1 cellular context compared by ENCODE assay signal in genomic region chr10:74825371-74826141, GRCh38.
A peak's percentile ranks its signal among the peaks of the same experiment; 100 is the strongest.
TF ChIP-seq lines count a peak whose summit lies in the region.

No MANE protein-coding gene starts in this region.

TF ChIP-seq in K562, 482 proteins besides CTCF, POLR2A, EP300 and RAD21 (continued from another document and continues in another):
- TF ChIP-seq RBM15 (IDR thresholded peaks at IDR 0.05; ENCODE audit: insufficient read depth, low read length): no peak; the same call in 1 of the 2 replicates
- TF ChIP-seq, protein P1, sequence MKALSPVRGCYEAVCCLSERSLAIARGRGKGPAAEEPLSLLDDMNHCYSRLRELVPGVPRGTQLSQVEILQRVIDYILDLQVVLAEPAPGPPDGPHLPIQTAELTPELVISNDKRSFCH (CRISPR knock-in tag; IDR thresholded peaks at IDR 0.05): no peak
- TF ChIP-seq, protein P1 (tag; IDR thresholded peaks at IDR 0.05): peak; percentile 53; the same call in 1 of the 2 replicates
- TF ChIP-seq ZNF134 (CRISPR knock-in tag; conservative IDR thresholded peaks at IDR 0.05): no peak
- TF ChIP-seq MAZ (CRISPR knock-in tag; conservative IDR thresholded peaks at IDR 0.05 in 1 of 2, IDR thresholded peaks at IDR 0.05 in 1 of 2): peak; percentile 28 to 69
- TF ChIP-seq ZNF212 (CRISPR knock-in tag; IDR thresholded peaks at IDR 0.05): 0 out of 2 replicates have a peak, but pooled peaks have one; percentile 19
- TF ChIP-seq ZSCAN32 (CRISPR knock-in tag; IDR thresholded peaks at IDR 0.05): 0 out of 2 replicates have a peak, but pooled peaks have one; percentile 27
- no peak for TF ChIP-seq HOMEZ (CRISPR knock-in tag; IDR thresholded peaks at IDR 0.05)
- no peak for TF ChIP-seq TCF7 (IDR thresholded peaks at IDR 0.05; ENCODE audit: borderline replicate concordance)
- TF ChIP-seq UBTF (IDR thresholded peaks at IDR 0.05; ENCODE audit: borderline replicate concordance in 1 of 2, low read depth in 2 of 2, low read length in 2 of 2): 0 out of 4 replicates have a peak, but pooled peaks have one; percentile 25 to 72
- no peak for TF ChIP-seq BRCA1 (IDR thresholded peaks at IDR 0.05)
- no peak for TF ChIP-seq BRCA1 (CRISPR knock-in tag; IDR thresholded peaks at IDR 0.05)
- TF ChIP-seq MTA3 (IDR thresholded peaks at IDR 0.05; ENCODE audit: borderline replicate concordance): peak; percentile 19; the same call in 1 of the 2 replicates
- TF ChIP-seq ZNF445 (CRISPR knock-in tag; IDR thresholded peaks at IDR 0.05; ENCODE audit: low read depth): no peak
- TF ChIP-seq LARP7 (IDR thresholded peaks at IDR 0.05): no peak
- peak; percentile 88 for TF ChIP-seq HNRNPK (IDR thresholded peaks at IDR 0.05; ENCODE audit: low read depth, low read length, poor library complexity, severe bottlenecking)
- peak; percentile 89 for TF ChIP-seq NKRF (IDR thresholded peaks at IDR 0.05; ENCODE audit: borderline replicate concordance)
- TF ChIP-seq E2F4 (CRISPR knock-in tag; IDR thresholded peaks at IDR 0.05; ENCODE audit: low read depth): no peak
- 0 out of 2 replicates have a peak, but pooled peaks have one; percentile 19 for TF ChIP-seq ZNF766 (CRISPR knock-in tag; conservative IDR thresholded peaks at IDR 0.05)
- no peak for TF ChIP-seq ESRRA (IDR thresholded peaks at IDR 0.05; ENCODE audit: borderline replicate concordance, low read depth)
- TF ChIP-seq SMARCA5 (IDR thresholded peaks at IDR 0.05): 0 out of 2 replicates have a peak, but pooled peaks have one; percentile 23
- TF ChIP-seq SETDB1 (IDR thresholded peaks at IDR 0.05; ENCODE audit: low read length): no peak
- TF ChIP-seq ZBTB9 (CRISPR knock-in tag; IDR thresholded peaks at IDR 0.05): peak; percentile 67; the same call in 1 of the 2 replicates
- no peak for TF ChIP-seq HIVEP1 (CRISPR knock-in tag; IDR thresholded peaks at IDR 0.05)
- TF ChIP-seq MGA (IDR thresholded peaks at IDR 0.05): peak; percentile 95
- TF ChIP-seq ZNF511 (CRISPR knock-in tag; IDR thresholded peaks at IDR 0.05): peak; percentile 41; the same call in 1 of the 2 replicates
- TF ChIP-seq CBX3 (IDR thresholded peaks at IDR 0.05; ENCODE audit: borderline replicate concordance in 1 of 2, low read length in 2 of 2): no peak
- TF ChIP-seq NR2C2 (CRISPR knock-in tag; IDR thresholded peaks at IDR 0.05): 0 out of 2 replicates have a peak, but pooled peaks have one; percentile 59
- no peak for TF ChIP-seq NR2C2 (tag; IDR thresholded peaks at IDR 0.05)
- no peak for TF ChIP-seq ZNF324 (CRISPR knock-in tag; IDR thresholded peaks at IDR 0.05)
- TF ChIP-seq PRPF4 (IDR thresholded peaks at IDR 0.05; ENCODE audit: insufficient read depth, low read depth, low read length, poor library complexity, severe bottlenecking): peak; percentile 34
- TF ChIP-seq ZFP1 (CRISPR knock-in tag; IDR thresholded peaks at IDR 0.05): no peak
- TF ChIP-seq, protein P2, sequence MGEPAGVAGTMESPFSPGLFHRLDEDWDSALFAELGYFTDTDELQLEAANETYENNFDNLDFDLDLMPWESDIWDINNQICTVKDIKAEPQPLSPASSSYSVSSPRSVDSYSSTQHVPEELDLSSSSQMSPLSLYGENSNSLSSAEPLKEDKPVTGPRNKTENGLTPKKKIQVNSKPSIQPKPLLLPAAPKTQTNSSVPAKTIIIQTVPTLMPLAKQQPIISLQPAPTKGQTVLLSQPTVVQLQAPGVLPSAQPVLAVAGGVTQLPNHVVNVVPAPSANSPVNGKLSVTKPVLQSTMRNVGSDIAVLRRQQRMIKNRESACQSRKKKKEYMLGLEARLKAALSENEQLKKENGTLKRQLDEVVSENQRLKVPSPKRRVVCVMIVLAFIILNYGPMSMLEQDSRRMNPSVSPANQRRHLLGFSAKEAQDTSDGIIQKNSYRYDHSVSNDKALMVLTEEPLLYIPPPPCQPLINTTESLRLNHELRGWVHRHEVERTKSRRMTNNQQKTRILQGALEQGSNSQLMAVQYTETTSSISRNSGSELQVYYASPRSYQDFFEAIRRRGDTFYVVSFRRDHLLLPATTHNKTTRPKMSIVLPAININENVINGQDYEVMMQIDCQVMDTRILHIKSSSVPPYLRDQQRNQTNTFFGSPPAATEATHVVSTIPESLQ (CRISPR knock-in tag; IDR thresholded peaks at IDR 0.05): peak; percentile 66; the same call in 1 of the 2 replicates
- no peak for TF ChIP-seq MED1 (CRISPR knock-in tag; IDR thresholded peaks at IDR 0.05; ENCODE audit: borderline replicate concordance)
- no peak for TF ChIP-seq PTTG1 (tag; IDR thresholded peaks at IDR 0.05; ENCODE audit: low read depth)
